ENCODE assay signal across 17 cellular contexts in genomic region chr4:48665555-48666186, GRCh38.
DNase-seq lines count a peak whose midpoint lies in the region; ATAC-seq and TF ChIP-seq lines count a peak whose summit lies in the region.
"Had no signal": no experiment of that assay in that cellular context is flagged by ENCODE, and none has a peak within 500 bp of the region (broad histone marks: within the 10 kb centered on the region; RNA-seq: fewer than 3 reads in every experiment).

No MANE protein-coding gene starts in this region.

- no peaks in the 10 kb centered on the region for H3K27me3 Mint-ChIP-seq in activated naive CD8-positive, alpha-beta T cell
- no peaks in the 10 kb centered on the region for H3K27me3 Mint-ChIP-seq in chondrocyte (ENCODE audit: low read depth)

- H3K9me3 Mint-ChIP-seq in activated naive CD8-positive, alpha-beta T cell (ENCODE audit: low read depth) = peaks cover 3% of the 10 kb centered on the region
- H3K9me3 Mint-ChIP-seq in chondrocyte (ENCODE audit: low read depth) = peaks cover 2% of the 10 kb centered on the region

- ATAC-seq in left colon = peak; percentile 58
- ATAC-seq in GM21529 (IDR thresholded peaks at IDR 0.05; ENCODE audit: unreplicated experiment) = no peak
- ATAC-seq in lower lobe of right lung = no peak
- ATAC-seq: GM12878 had no signal

- H3K27ac Mint-ChIP-seq in activated naive CD8-positive, alpha-beta T cell = peak overlapping the region; percentile 58
- H3K27ac Mint-ChIP-seq in chondrocyte (ENCODE audit: unreplicated experiment) = no peak overlapping the region

- intact Hi-C loops in left colon (cut with DNase I, micrococcal nuclease) = no loop called here
- intact Hi-C loops in lower lobe of right lung (cut with DNase I) = no loop called here

- H3K27me3 ChIP-seq in lower lobe of right lung (ENCODE audit: low read depth) = no peaks in the 10 kb centered on the region
- H3K27me3 ChIP-seq: heart left ventricle had no signal

- H3K4me1 ChIP-seq in lower lobe of right lung = peaks cover 22% of the 10 kb centered on the region

- H3K4me1 Mint-ChIP-seq in activated naive CD8-positive, alpha-beta T cell (ENCODE audit: low read depth) = peaks cover 49% of the 10 kb centered on the region
- H3K4me1 Mint-ChIP-seq in chondrocyte (ENCODE audit: low read depth) = peaks cover 16% of the 10 kb centered on the region

- peak; percentile 21 for DNase-seq in Caki2 (ENCODE audit: low read depth)
- DNase-seq in HT-29 (ENCODE audit: low spot score) = peak; percentile 64
- no peak for DNase-seq in left colon
- DNase-seq in DMS 273 treated with DMSO at 0.1 percent for 48 hours (lab: John Stamatoyannopoulos, UW) = no peak
- DNase-seq in chondrocyte (ENCODE audit: low spot score) = no peak
- DNase-seq in lower lobe of right lung = no peak
- DNase-seq: activated CD4-positive, alpha-beta T cell treated with anti-CD3 and anti-CD28 coated beads for 1 hour; activated effector memory CD4-positive, alpha-beta T cell treated with Interleukin-2 at 50 U/mL for 16 hours; EL; heart left ventricle; NCI-H1417 treated with DMSO at 0.1 percent for 48 hours; NCI-H446; retina; stimulated activated CD4-positive, alpha-beta T cell treated with anti-CD3 and anti-CD28 coated beads, Interleukin-4, amount 100 ng/mL, for 24 hours had no signal

- H3K9me3 ChIP-seq in lower lobe of right lung = no peaks in the 10 kb centered on the region

- no peak overlapping the region for H3K27ac ChIP-seq in lower lobe of right lung

- TF ChIP-seq CTCF in chondrocyte (IDR thresholded peaks at IDR 0.05) (no peak), lower lobe of right lung (IDR thresholded peaks at IDR 0.05) (no peak)

- in situ Hi-C loops in Caki2 (cut with HindIII; ENCODE audit: low pct_unique_long_range_greater_than_20kb, low sequenced_read_pairs) = no loop called here

- H3K36me3 Mint-ChIP-seq in activated naive CD8-positive, alpha-beta T cell = peaks cover 15% of the 10 kb centered on the region
- peaks cover 5% of the 10 kb centered on the region for H3K36me3 Mint-ChIP-seq in chondrocyte (ENCODE audit: low read depth)

- H3K4me3 ChIP-seq in lower lobe of right lung = no peak overlapping the region
- H3K4me3 ChIP-seq: GM12878, heart left ventricle had no signal

- peak overlapping the region; percentile 32 for H3K4me3 Mint-ChIP-seq in activated naive CD8-positive, alpha-beta T cell
- H3K4me3 Mint-ChIP-seq in chondrocyte (ENCODE audit: unreplicated experiment) = no peak overlapping the region

- H3K36me3 ChIP-seq in lower lobe of right lung = no peaks in the 10 kb centered on the region

Comparison
In these comparisons a context has a peak if more than half of its experiments do, and no peak if none do; other contexts are left out.
1. DNase-seq: peak in Caki2 (single experiment) and HT-29 (single experiment); none in left colon (0 of 2), DMS 273 treated with DMSO at 0.1 percent for 48 hours (single experiment), chondrocyte (single experiment) and lower lobe of right lung (single experiment).